ENCODE assay signal across 11 cellular contexts in the genomic region with DNA sequence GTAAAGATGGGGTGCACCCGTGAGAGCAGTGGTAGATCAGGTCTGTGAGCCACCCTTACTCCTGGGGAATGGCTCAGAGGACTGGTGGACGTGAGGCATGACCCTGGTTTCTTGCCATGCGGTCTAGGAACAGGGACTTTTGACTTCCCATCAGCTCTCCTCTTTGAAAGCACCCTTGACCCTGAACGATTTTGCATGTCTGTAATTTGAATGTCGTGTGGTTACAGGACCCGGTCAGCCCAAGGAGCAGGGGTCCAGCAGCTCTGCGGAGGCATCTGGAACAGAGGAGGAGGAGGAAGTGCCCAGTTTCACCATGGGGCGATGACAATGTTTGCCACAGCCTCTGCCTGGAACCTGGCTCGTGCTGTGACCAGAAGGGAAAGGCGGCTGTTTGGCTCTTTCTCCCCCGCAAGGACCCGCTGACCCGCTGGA. TPM values are rescaled to one million over a fixed set of nuclear protein-coding genes. Genes with fewer than 3 reads are reported as not detected.
DNase-seq lines count a peak whose midpoint lies in the region; ATAC-seq and TF ChIP-seq lines count a peak whose summit lies in the region.
"Had no signal": no experiment of that assay in that cellular context is flagged by ENCODE, and none has a peak within 500 bp of the region (broad histone marks: within the 10 kb centered on the region; RNA-seq: fewer than 3 reads in every experiment).

No MANE protein-coding gene starts in this region.

- H3K27ac ChIP-seq in naive thymus-derived CD4-positive, alpha-beta T cell (ENCODE audit: low read depth, low read length) = peak overlapping the region; percentile 96
- H3K27ac ChIP-seq: GM23248, SJSA1 had no signal

- no peak overlapping the region for H3K4me3 ChIP-seq in naive thymus-derived CD4-positive, alpha-beta T cell (ENCODE audit: low read length)
- H3K4me3 ChIP-seq: GM23248, SJSA1 had no signal

- POLR2A ChIA-PET in activated CD8-positive, alpha-beta T cell treated with anti-CD3 and anti-CD28 coated beads, Interleukin-2, amount 10 ng/mL, durations not matched to agents 7 days and 5 days (lab: Charles Lee) = interaction anchor here (1.1 to 3.7 kb wide), 6 partner anchors 8 to 32 kb away, joined by 4 to 124 read pairs (median 7); a partner anchor contains a TSS
- POLR2A ChIA-PET in naive thymus-derived CD4-positive, alpha-beta T cell (lab: Charles Lee) = interaction anchor here (0.9 to 25.3 kb wide), 5 partner anchors 8 to 40 kb away, joined by 3 to 510 read pairs (median 28); a partner anchor contains a TSS

- peak; percentile 29 for ATAC-seq in GM18511 (IDR thresholded peaks at IDR 0.05; ENCODE audit: unreplicated experiment)
- peak; percentile 33 for ATAC-seq in HG02763 (IDR thresholded peaks at IDR 0.05; ENCODE audit: unreplicated experiment)
- no peak for ATAC-seq in activated CD8-positive, alpha-beta T cell treated with anti-CD3 and anti-CD28 coated beads, Interleukin-2, amount 10 ng/mL, durations not matched to agents 7 days and 5 days
- no peak for ATAC-seq in naive thymus-derived CD4-positive, alpha-beta T cell
- no peak for ATAC-seq in omental fat pad (ENCODE audit: low FRiP score)

- no peaks in the 10 kb centered on the region for H3K27me3 Mint-ChIP-seq in activated CD8-positive, alpha-beta T cell treated with anti-CD3 and anti-CD28 coated beads, Interleukin-2, amount 10 ng/mL, durations not matched to agents 7 days and 5 days (ENCODE audit: low read depth)
- H3K27me3 Mint-ChIP-seq in naive thymus-derived CD4-positive, alpha-beta T cell = no peaks in the 10 kb centered on the region

- H3K4me1 Mint-ChIP-seq in activated CD8-positive, alpha-beta T cell treated with anti-CD3 and anti-CD28 coated beads, Interleukin-2, amount 10 ng/mL, durations not matched to agents 7 days and 5 days (ENCODE audit: low read depth) = peaks cover 79% of the 10 kb centered on the region
- H3K4me1 Mint-ChIP-seq in naive thymus-derived CD4-positive, alpha-beta T cell = peaks cover 56 to 86% (median 66%) of the 10 kb centered on the region in 7 donors

- no peaks in the 10 kb centered on the region for H3K9me3 ChIP-seq in naive thymus-derived CD4-positive, alpha-beta T cell (ENCODE audit: control insufficient read depth in 2 of 3, low read length in 3 of 3)
- H3K9me3 ChIP-seq: SJSA1 had no signal

- H3K27me3 ChIP-seq in naive thymus-derived CD4-positive, alpha-beta T cell (ENCODE audit: control insufficient read depth in 2 of 2, insufficient read depth in 2 of 2, low read length in 2 of 2) = no peaks in the 10 kb centered on the region
- H3K27me3 ChIP-seq: SJSA1 had no signal

- H3K9me3 Mint-ChIP-seq in activated CD8-positive, alpha-beta T cell treated with anti-CD3 and anti-CD28 coated beads, Interleukin-2, amount 10 ng/mL, durations not matched to agents 7 days and 5 days (ENCODE audit: insufficient read depth) = no peaks in the 10 kb centered on the region
- H3K9me3 Mint-ChIP-seq in naive thymus-derived CD4-positive, alpha-beta T cell = no peaks in the 10 kb centered on the region

- DNase-seq in activated CD8-positive, alpha-beta T cell treated with anti-CD3 and anti-CD28 coated beads, Interleukin-2, amount 10 ng/mL, durations not matched to agents 7 days and 5 days = no peak
- no peak for DNase-seq in naive thymus-derived CD4-positive, alpha-beta T cell
- DNase-seq in omental fat pad (ENCODE audit: low spot score) (no peak), inferior parietal cortex (ENCODE audit: extremely low spot score) (no peak), DMS 273 treated with DMSO at 0.1 percent for 48 hours (lab: John Stamatoyannopoulos, UW) (no peak), mesenteric fat pad (ENCODE audit: low spot score) (no peak)
- DNase-seq: GM23248; stimulated activated CD4-positive, alpha-beta T cell treated with anti-CD3 and anti-CD28 coated beads, Interleukin-4, amount 100 ng/mL, for 4 hours had no signal

- no peak for TF ChIP-seq CTCF in omental fat pad (IDR thresholded peaks at IDR 0.05)

- H3K36me3 Mint-ChIP-seq in activated CD8-positive, alpha-beta T cell treated with anti-CD3 and anti-CD28 coated beads, Interleukin-2, amount 10 ng/mL, durations not matched to agents 7 days and 5 days (ENCODE audit: low read depth) = peaks cover 65% of the 10 kb centered on the region
- peaks cover 0 to 39% (median 15%) of the 10 kb centered on the region in 5 donors for H3K36me3 Mint-ChIP-seq in naive thymus-derived CD4-positive, alpha-beta T cell

- peak overlapping the region; percentile 99 for H3K27ac Mint-ChIP-seq in activated CD8-positive, alpha-beta T cell treated with anti-CD3 and anti-CD28 coated beads, Interleukin-2, amount 10 ng/mL, durations not matched to agents 7 days and 5 days
- peak overlapping the region; percentile 94 to 100 (median 100) for H3K27ac Mint-ChIP-seq in naive thymus-derived CD4-positive, alpha-beta T cell

- intact Hi-C loops in naive thymus-derived CD4-positive, alpha-beta T cell (cut with micrococcal nuclease) = loop anchor here in 1 of 2 donors (5.0 kb wide), 1 partner anchor 63 kb away; no protein-coding TSS in a partner anchor

- peaks cover 35 to 74% of the 10 kb centered on the region in 2 donors for H3K4me1 ChIP-seq in naive thymus-derived CD4-positive, alpha-beta T cell (ENCODE audit: control insufficient read depth in 2 of 2, insufficient read depth in 2 of 2, low read length in 2 of 2)

- H3K4me3 Mint-ChIP-seq in activated CD8-positive, alpha-beta T cell treated with anti-CD3 and anti-CD28 coated beads, Interleukin-2, amount 10 ng/mL, durations not matched to agents 7 days and 5 days = peak overlapping the region; percentile 5
- peak overlapping the region; percentile 48 to 96 (median 85) for H3K4me3 Mint-ChIP-seq in naive thymus-derived CD4-positive, alpha-beta T cell

- H3K36me3 ChIP-seq in naive thymus-derived CD4-positive, alpha-beta T cell (ENCODE audit: control insufficient read depth in 2 of 3, insufficient read depth in 3 of 3, low read length in 3 of 3) = peaks cover 0 to 11% (median 0%) of the 10 kb centered on the region in 3 experiments

- CTCF ChIA-PET in activated CD8-positive, alpha-beta T cell treated with anti-CD3 and anti-CD28 coated beads, Interleukin-2, amount 10 ng/mL, durations not matched to agents 7 days and 5 days (lab: Charles Lee) = interaction anchor here (1.1 to 4.6 kb wide), 5 partner anchors 9 to 26 kb away, joined by 4 to 49 read pairs (median 19); no protein-coding TSS in a partner anchor
- CTCF ChIA-PET in naive thymus-derived CD4-positive, alpha-beta T cell (lab: Charles Lee) = interaction anchor here (1.7 to 4.0 kb wide), 2 partner anchors 10 to 39 kb away, joined by 5 to 44 read pairs; a partner anchor contains a TSS

RNA-seq across cellular contexts. Expression of a gene that starts 8.6 kb away (rescaled TPM):
- 10 to 100 TPM; 72.5 to 72.8 TPM for total RNA-seq in activated CD8-positive, alpha-beta T cell treated with anti-CD3 and anti-CD28 coated beads, Interleukin-2, amount 10 ng/mL, durations not matched to agents 7 days and 5 days
- total RNA-seq in naive thymus-derived CD4-positive, alpha-beta T cell = 10 to 100 TPM; 19.9 to 72.6 (median 26.2) TPM
- polyA plus RNA-seq in naive thymus-derived CD4-positive, alpha-beta T cell = 10 to 100 TPM; 29.5 to 33.5 TPM
- total RNA-seq in omental fat pad = 10 to 100 TPM; 11.4 to 31.6 (median 26.6) TPM
- 33.7 TPM for total RNA-seq in mesenteric fat pad

RNA-seq across cellular contexts. Expression of a gene that starts 28.6 kb away (rescaled TPM):
- total RNA-seq in activated CD8-positive, alpha-beta T cell treated with anti-CD3 and anti-CD28 coated beads, Interleukin-2, amount 10 ng/mL, durations not matched to agents 7 days and 5 days = 10 to 100 TPM; 26.8 to 28.1 TPM
- 10 to 100 TPM; 36.4 to 58.4 (median 47.0) TPM for total RNA-seq in naive thymus-derived CD4-positive, alpha-beta T cell
- polyA plus RNA-seq in naive thymus-derived CD4-positive, alpha-beta T cell = 10 to 100 TPM; 15.7 to 33.2 TPM
- 10 to 100 TPM; 15.6 to 29.9 (median 20.2) TPM for total RNA-seq in omental fat pad
- total RNA-seq in mesenteric fat pad = 19.3 TPM

RNA-seq across cellular contexts. Expression of a gene that starts 39.9 kb away (rescaled TPM):
- total RNA-seq in activated CD8-positive, alpha-beta T cell treated with anti-CD3 and anti-CD28 coated beads, Interleukin-2, amount 10 ng/mL, durations not matched to agents 7 days and 5 days = 10 to 100 TPM; 10.8 to 11.1 TPM
- total RNA-seq in naive thymus-derived CD4-positive, alpha-beta T cell = 10 to 100 TPM in 3 of 5 experiments, 1 to 10 TPM in 2; 4.0 to 14.3 (median 10.1) TPM
- 10 to 100 TPM; 18.1 to 24.7 TPM for polyA plus RNA-seq in naive thymus-derived CD4-positive, alpha-beta T cell
- 10 to 100 TPM in 2 of 4 donors, 1 to 10 TPM in 2; 7.9 to 12.6 (median 9.7) TPM for total RNA-seq in omental fat pad
- 7.0 TPM for total RNA-seq in mesenteric fat pad

RNA-seq across cellular contexts. Expression of a gene that starts 40.0 kb away (rescaled TPM):
- total RNA-seq in activated CD8-positive, alpha-beta T cell treated with anti-CD3 and anti-CD28 coated beads, Interleukin-2, amount 10 ng/mL, durations not matched to agents 7 days and 5 days = 10 to 100 TPM; 16.7 to 21.7 TPM
- total RNA-seq in naive thymus-derived CD4-positive, alpha-beta T cell = 10 to 100 TPM; 12.4 to 25.3 (median 24.7) TPM
- polyA plus RNA-seq in naive thymus-derived CD4-positive, alpha-beta T cell = 10 to 100 TPM in 1 of 2 donors, 1 to 10 TPM in 1; 8.7 to 18.5 TPM
- total RNA-seq in omental fat pad (10 to 100 TPM in 3 of 4 donors, 1 to 10 TPM in 1; 9.8 to 19.3 (median 11.4) TPM), mesenteric fat pad (14.8 TPM)

RNA-seq across cellular contexts. Expression of a gene that starts 53.9 kb away (rescaled TPM):
- total RNA-seq in activated CD8-positive, alpha-beta T cell treated with anti-CD3 and anti-CD28 coated beads, Interleukin-2, amount 10 ng/mL, durations not matched to agents 7 days and 5 days = 10 to 100 TPM; 55.7 to 62.0 TPM
- total RNA-seq in naive thymus-derived CD4-positive, alpha-beta T cell = 10 to 100 TPM; 36.9 to 47.7 (median 41.3) TPM
- 100 to 1,000 TPM in 1 of 2 donors, 10 to 100 TPM in 1; 64.2 to 109 TPM for polyA plus RNA-seq in naive thymus-derived CD4-positive, alpha-beta T cell
- total RNA-seq in omental fat pad = 10 to 100 TPM; 15.4 to 26.6 (median 18.3) TPM
- total RNA-seq in mesenteric fat pad = 43.6 TPM

Comparison
In these comparisons a context has a peak if more than half of its experiments do, and no peak if none do; other contexts are left out.
1. ATAC-seq: peak in GM18511 (single experiment) and HG02763 (single experiment); none in activated CD8-positive, alpha-beta T cell treated with anti-CD3 and anti-CD28 coated beads, Interleukin-2, amount 10 ng/mL, durations not matched to agents 7 days and 5 days (single experiment), naive thymus-derived CD4-positive, alpha-beta T cell (single experiment) and omental fat pad (single experiment).